Comparison of ENCODE assay signal across 1 cellular context in the genomic region with DNA sequence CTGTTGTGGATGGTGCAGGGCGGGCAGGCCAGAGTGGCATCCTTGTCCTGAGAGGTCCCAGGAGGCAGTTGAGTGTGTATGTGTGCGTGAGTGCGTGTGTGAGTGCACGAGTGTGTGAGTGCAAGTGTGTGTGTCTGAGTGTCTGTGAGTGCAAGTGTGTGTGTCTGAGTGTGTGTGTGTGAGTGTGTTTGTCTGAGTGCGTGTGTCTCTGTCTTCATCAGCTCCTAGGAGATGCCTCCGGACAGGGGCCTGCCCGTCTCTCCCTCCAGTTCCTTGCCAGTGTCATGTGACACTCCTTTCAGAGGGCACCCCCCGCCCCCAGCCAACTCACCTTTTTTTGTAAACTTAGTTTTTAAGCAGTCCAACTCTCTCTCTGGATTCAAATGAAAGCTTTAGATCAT.
A peak's percentile ranks its signal among the peaks of the same experiment; 100 is the strongest.
TF ChIP-seq lines count a peak whose summit lies in the region.

No MANE protein-coding gene starts in this region.

TF ChIP-seq in HEK293, 187 proteins besides CTCF, POLR2A, EP300 and RAD21 (continued from another document):
- TF ChIP-seq, protein P1, sequence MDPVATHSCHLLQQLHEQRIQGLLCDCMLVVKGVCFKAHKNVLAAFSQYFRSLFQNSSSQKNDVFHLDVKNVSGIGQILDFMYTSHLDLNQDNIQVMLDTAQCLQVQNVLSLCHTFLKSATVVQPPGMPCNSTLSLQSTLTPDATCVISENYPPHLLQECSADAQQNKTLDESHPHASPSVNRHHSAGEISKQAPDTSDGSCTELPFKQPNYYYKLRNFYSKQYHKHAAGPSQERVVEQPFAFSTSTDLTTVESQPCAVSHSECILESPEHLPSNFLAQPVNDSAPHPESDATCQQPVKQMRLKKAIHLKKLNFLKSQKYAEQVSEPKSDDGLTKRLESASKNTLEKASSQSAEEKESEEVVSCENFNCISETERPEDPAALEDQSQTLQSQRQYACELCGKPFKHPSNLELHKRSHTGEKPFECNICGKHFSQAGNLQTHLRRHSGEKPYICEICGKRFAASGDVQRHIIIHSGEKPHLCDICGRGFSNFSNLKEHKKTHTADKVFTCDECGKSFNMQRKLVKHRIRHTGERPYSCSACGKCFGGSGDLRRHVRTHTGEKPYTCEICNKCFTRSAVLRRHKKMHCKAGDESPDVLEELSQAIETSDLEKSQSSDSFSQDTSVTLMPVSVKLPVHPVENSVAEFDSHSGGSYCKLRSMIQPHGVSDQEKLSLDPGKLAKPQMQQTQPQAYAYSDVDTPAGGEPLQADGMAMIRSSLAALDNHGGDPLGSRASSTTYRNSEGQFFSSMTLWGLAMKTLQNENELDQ (tag by site-specific recombination; IDR thresholded peaks at IDR 0.05; ENCODE audit: low read depth): no peak
- TF ChIP-seq ZNF530 (tag by site-specific recombination; IDR thresholded peaks at IDR 0.05; ENCODE audit: low read depth) (no peak), ZNF777 (tag by site-specific recombination; IDR thresholded peaks at IDR 0.05; ENCODE audit: borderline replicate concordance) (no peak), ZBTB48 (tag by site-specific recombination; IDR thresholded peaks at IDR 0.05) (no peak), OVOL3 (tag by site-specific recombination; IDR thresholded peaks at IDR 0.05) (no peak), ZBTB17 (tag by site-specific recombination; IDR thresholded peaks at IDR 0.05) (no peak), ZNF623 (tag by site-specific recombination; IDR thresholded peaks at IDR 0.05) (no peak), ZNF629 (tag by site-specific recombination; IDR thresholded peaks at IDR 0.05) (no peak), ZIC2 (tag by site-specific recombination; IDR thresholded peaks at IDR 0.05) (0 out of 2 replicates have a peak, but pooled peaks have one; percentile 9), ZNF221 (tag by site-specific recombination; IDR thresholded peaks at IDR 0.05; ENCODE audit: borderline replicate concordance) (no peak), ZNF433 (tag by site-specific recombination; IDR thresholded peaks at IDR 0.05; ENCODE audit: low read depth) (no peak)
- TF ChIP-seq, protein P2, sequence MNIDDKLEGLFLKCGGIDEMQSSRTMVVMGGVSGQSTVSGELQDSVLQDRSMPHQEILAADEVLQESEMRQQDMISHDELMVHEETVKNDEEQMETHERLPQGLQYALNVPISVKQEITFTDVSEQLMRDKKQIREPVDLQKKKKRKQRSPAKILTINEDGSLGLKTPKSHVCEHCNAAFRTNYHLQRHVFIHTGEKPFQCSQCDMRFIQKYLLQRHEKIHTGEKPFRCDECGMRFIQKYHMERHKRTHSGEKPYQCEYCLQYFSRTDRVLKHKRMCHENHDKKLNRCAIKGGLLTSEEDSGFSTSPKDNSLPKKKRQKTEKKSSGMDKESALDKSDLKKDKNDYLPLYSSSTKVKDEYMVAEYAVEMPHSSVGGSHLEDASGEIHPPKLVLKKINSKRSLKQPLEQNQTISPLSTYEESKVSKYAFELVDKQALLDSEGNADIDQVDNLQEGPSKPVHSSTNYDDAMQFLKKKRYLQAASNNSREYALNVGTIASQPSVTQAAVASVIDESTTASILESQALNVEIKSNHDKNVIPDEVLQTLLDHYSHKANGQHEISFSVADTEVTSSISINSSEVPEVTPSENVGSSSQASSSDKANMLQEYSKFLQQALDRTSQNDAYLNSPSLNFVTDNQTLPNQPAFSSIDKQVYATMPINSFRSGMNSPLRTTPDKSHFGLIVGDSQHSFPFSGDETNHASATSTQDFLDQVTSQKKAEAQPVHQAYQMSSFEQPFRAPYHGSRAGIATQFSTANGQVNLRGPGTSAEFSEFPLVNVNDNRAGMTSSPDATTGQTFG (tag by site-specific recombination; IDR thresholded peaks at IDR 0.05; ENCODE audit: borderline replicate concordance): no peak
- TF ChIP-seq, protein P3, sequence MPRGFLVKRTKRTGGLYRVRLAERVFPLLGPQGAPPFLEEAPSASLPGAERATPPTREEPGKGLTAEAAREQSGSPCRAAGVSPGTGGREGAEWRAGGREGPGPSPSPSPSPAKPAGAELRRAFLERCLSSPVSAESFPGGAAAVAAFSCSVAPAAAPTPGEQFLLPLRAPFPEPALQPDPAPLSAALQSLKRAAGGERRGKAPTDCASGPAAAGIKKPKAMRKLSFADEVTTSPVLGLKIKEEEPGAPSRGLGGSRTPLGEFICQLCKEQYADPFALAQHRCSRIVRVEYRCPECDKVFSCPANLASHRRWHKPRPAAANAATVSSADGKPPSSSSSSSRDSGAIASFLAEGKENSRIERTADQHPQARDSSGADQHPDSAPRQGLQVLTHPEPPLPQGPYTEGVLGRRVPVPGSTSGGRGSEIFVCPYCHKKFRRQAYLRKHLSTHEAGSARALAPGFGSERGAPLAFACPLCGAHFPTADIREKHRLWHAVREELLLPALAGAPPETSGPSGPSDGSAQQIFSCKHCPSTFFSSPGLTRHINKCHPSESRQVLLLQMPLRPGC (tag by site-specific recombination; IDR thresholded peaks at IDR 0.05): no peak
- TF ChIP-seq, protein P4, sequence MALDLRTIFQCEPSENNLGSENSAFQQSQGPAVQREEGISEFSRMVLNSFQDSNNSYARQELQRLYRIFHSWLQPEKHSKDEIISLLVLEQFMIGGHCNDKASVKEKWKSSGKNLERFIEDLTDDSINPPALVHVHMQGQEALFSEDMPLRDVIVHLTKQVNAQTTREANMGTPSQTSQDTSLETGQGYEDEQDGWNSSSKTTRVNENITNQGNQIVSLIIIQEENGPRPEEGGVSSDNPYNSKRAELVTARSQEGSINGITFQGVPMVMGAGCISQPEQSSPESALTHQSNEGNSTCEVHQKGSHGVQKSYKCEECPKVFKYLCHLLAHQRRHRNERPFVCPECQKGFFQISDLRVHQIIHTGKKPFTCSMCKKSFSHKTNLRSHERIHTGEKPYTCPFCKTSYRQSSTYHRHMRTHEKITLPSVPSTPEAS (tag by site-specific recombination; IDR thresholded peaks at IDR 0.05): peak; percentile 84
- TF ChIP-seq, protein P5, sequence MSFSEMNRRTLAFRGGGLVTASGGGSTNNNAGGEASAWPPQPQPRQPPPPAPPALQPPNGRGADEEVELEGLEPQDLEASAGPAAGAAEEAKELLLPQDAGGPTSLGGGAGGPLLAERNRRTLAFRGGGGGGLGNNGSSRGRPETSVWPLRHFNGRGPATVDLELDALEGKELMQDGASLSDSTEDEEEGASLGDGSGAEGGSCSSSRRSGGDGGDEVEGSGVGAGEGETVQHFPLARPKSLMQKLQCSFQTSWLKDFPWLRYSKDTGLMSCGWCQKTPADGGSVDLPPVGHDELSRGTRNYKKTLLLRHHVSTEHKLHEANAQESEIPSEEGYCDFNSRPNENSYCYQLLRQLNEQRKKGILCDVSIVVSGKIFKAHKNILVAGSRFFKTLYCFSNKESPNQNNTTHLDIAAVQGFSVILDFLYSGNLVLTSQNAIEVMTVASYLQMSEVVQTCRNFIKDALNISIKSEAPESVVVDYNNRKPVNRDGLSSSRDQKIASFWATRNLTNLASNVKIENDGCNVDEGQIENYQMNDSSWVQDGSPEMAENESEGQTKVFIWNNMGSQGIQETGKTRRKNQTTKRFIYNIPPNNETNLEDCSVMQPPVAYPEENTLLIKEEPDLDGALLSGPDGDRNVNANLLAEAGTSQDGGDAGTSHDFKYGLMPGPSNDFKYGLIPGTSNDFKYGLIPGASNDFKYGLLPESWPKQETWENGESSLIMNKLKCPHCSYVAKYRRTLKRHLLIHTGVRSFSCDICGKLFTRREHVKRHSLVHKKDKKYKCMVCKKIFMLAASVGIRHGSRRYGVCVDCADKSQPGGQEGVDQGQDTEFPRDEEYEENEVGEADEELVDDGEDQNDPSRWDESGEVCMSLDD (tag by site-specific recombination; IDR thresholded peaks at IDR 0.05): no peak
- TF ChIP-seq, protein P6, sequence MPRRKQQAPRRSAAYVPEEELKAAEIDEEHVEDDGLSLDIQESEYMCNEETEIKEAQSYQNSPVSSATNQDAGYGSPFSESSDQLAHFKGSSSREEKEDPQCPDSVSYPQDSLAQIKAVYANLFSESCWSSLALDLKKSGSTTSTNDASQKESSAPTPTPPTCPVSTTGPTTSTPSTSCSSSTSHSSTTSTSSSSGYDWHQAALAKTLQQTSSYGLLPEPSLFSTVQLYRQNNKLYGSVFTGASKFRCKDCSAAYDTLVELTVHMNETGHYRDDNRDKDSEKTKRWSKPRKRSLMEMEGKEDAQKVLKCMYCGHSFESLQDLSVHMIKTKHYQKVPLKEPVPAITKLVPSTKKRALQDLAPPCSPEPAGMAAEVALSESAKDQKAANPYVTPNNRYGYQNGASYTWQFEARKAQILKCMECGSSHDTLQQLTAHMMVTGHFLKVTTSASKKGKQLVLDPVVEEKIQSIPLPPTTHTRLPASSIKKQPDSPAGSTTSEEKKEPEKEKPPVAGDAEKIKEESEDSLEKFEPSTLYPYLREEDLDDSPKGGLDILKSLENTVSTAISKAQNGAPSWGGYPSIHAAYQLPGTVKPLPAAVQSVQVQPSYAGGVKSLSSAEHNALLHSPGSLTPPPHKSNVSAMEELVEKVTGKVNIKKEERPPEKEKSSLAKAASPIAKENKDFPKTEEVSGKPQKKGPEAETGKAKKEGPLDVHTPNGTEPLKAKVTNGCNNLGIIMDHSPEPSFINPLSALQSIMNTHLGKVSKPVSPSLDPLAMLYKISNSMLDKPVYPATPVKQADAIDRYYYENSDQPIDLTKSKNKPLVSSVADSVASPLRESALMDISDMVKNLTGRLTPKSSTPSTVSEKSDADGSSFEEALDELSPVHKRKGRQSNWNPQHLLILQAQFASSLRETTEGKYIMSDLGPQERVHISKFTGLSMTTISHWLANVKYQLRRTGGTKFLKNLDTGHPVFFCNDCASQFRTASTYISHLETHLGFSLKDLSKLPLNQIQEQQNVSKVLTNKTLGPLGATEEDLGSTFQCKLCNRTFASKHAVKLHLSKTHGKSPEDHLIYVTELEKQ (tag by site-specific recombination; IDR thresholded peaks at IDR 0.05; ENCODE audit: borderline replicate concordance): no peak
TF ChIP-seq in HEK293: peak in this region for 4.
